In genomic region chr5:90161399-90161798, GRCh38 we compare ENCODE assay signal across 8 cellular contexts.
A peak's percentile ranks its signal among the peaks of the same experiment; 100 is the strongest.
DNase-seq lines count a peak whose midpoint lies in the region; ATAC-seq, FAIRE-seq and TF ChIP-seq lines count a peak whose summit lies in the region.

No MANE protein-coding gene starts in this region.

- no peak for TF ChIP-seq POLR2A in GM12892 (IDR thresholded peaks at IDR 0.05; ENCODE audit: low read depth, low read length)

- H3K4me3 ChIP-seq in GM06990 (replicated peaks; ENCODE audit: low read depth, low read length) = no peak overlapping the region

- no peak for FAIRE-seq in GM12892 (lab: Jason Lieb, UNC)

- H3K27me3 ChIP-seq in GM06990 (replicated peaks; ENCODE audit: control insufficient read depth, insufficient read depth, low read length) = no peaks in the 10 kb centered on the region

- DNase-seq in GM06990 (ENCODE audit: extremely low read depth, insufficient read length) = no peak
- DNase-seq in UCSD-AML1 (lab: John Stamatoyannopoulos, UW; ENCODE audit: unreplicated experiment) = peak; percentile 58
- peak; percentile 79 for DNase-seq in iPS-NIHi7 (ENCODE audit: extremely low spot score)
- DNase-seq in GM12892 (ENCODE audit: insufficient read length) = no peak
- no peak for DNase-seq in NCI-H187 treated with DMSO at 0.1 percent for 48 hours (lab: John Stamatoyannopoulos, UW)
- DNase-seq in NCI-H1417 treated with DMSO at 0.1 percent for 48 hours (lab: John Stamatoyannopoulos, UW) = no peak
- no peak for DNase-seq in mucosa of gallbladder (ENCODE audit: low spot score)

- ATAC-seq in HG02884 (IDR thresholded peaks at IDR 0.05; ENCODE audit: unreplicated experiment) = peak; percentile 73

- peak; percentile 47 for TF ChIP-seq CTCF in GM06990 (IDR thresholded peaks at IDR 0.05; ENCODE audit: insufficient read depth, low read length, poor library complexity, severe bottlenecking)

- H3K36me3 ChIP-seq in GM06990 (ENCODE audit: control insufficient read depth, insufficient read depth, low read length) = no peaks in the 10 kb centered on the region

Comparison
In these comparisons a context has a peak if more than half of its experiments do, and no peak if none do; other contexts are left out.
1. DNase-seq: peak in UCSD-AML1 (single experiment) and iPS-NIHi7 (single experiment); none in GM06990 (single experiment), GM12892 (single experiment), NCI-H187 treated with DMSO at 0.1 percent for 48 hours (single experiment), NCI-H1417 treated with DMSO at 0.1 percent for 48 hours (single experiment) and mucosa of gallbladder (single experiment).